In genomic region chrX:40100141-40100536, GRCh38 we compare ENCODE assay signal across 10 cellular contexts. TPM values are rescaled to one million over a fixed set of nuclear protein-coding genes. Genes with fewer than 3 reads are reported as not detected.
DNase-seq lines count a peak whose midpoint lies in the region; ATAC-seq, FAIRE-seq and TF ChIP-seq lines count a peak whose summit lies in the region.
"Had no signal": no experiment of that assay in that cellular context is flagged by ENCODE, and none has a peak within 500 bp of the region (broad histone marks: within the 10 kb centered on the region; RNA-seq: fewer than 3 reads in every experiment).

No MANE protein-coding gene starts in this region.

- peaks cover 0 to 27% of the 10 kb centered on the region in 2 donors for H3K27me3 Mint-ChIP-seq in CD8-positive, alpha-beta memory T cell
- H3K27me3 Mint-ChIP-seq in astrocyte (ENCODE audit: low read depth, unreplicated experiment) = peaks cover 6% of the 10 kb centered on the region
- H3K27me3 Mint-ChIP-seq in natural killer cell (ENCODE audit: low read depth in 2 of 2) = no peaks in the 10 kb centered on the region
- H3K27me3 Mint-ChIP-seq in Caco-2 (ENCODE audit: insufficient read depth, unreplicated experiment) = no peaks in the 10 kb centered on the region
- no peaks in the 10 kb centered on the region for H3K27me3 Mint-ChIP-seq in effector memory CD8-positive, alpha-beta T cell

- peaks cover 7% of the 10 kb centered on the region for H3K4me1 ChIP-seq in CD8-positive, alpha-beta memory T cell (ENCODE audit: insufficient read depth, low read length)
- H3K4me1 ChIP-seq in IMR-90 (ENCODE audit: control insufficient read depth, insufficient read depth, low read length) = no peaks in the 10 kb centered on the region; the same call in 1 of the 2 replicates
- peaks cover 5% of the 10 kb centered on the region for H3K4me1 ChIP-seq in astrocyte (ENCODE audit: insufficient read depth, low read length)
- H3K4me1 ChIP-seq in Caco-2 = peaks cover 9% of the 10 kb centered on the region
- no peaks in the 10 kb centered on the region for H3K4me1 ChIP-seq in small intestine (ENCODE audit: control insufficient read depth in 2 of 2, insufficient read depth in 1 of 2, low read depth in 1 of 2, low read length in 1 of 2)

- H2AK9ac ChIP-seq in IMR-90 (replicated peaks; ENCODE audit: low read depth, low read length, poor library complexity) = no peak overlapping the region

- no peak overlapping the region for H3K56ac ChIP-seq in IMR-90 (ENCODE audit: extremely low read depth, insufficient read depth, low read length)

- peaks cover 9% of the 10 kb centered on the region for H3K79me2 ChIP-seq in astrocyte (ENCODE audit: insufficient read depth, low read length)

- no peak overlapping the region for H3K4me2 ChIP-seq in IMR-90 (ENCODE audit: low read depth, low read length)
- H3K4me2 ChIP-seq in astrocyte (ENCODE audit: low read length) = peak overlapping the region; percentile 33

- no peaks in the 10 kb centered on the region for H3K36me3 ChIP-seq in CD8-positive, alpha-beta memory T cell (ENCODE audit: insufficient read depth, low read length)
- no peaks in the 10 kb centered on the region for H3K36me3 ChIP-seq in IMR-90 (ENCODE audit: control insufficient read depth, insufficient read depth, low read length)
- H3K36me3 ChIP-seq in astrocyte (ENCODE audit: insufficient read depth, low read length) = no peaks in the 10 kb centered on the region
- no peaks in the 10 kb centered on the region for H3K36me3 ChIP-seq in Caco-2 (ENCODE audit: control insufficient read depth, insufficient read depth, low read length)
- no peaks in the 10 kb centered on the region for H3K36me3 ChIP-seq in small intestine (ENCODE audit: control insufficient read depth in 2 of 2, insufficient read depth in 2 of 2, low read length in 2 of 2)

- H3K9ac ChIP-seq in IMR-90 (ENCODE audit: low read depth, low read length) = no peak overlapping the region
- H3K9ac ChIP-seq in astrocyte (ENCODE audit: low read length) = no peak overlapping the region

- H4K5ac ChIP-seq in IMR-90 (ENCODE audit: low read depth, low read length) = no peak overlapping the region

- CTCF ChIA-PET in CD8-positive, alpha-beta memory T cell (lab: Charles Lee) = interaction anchor here (0.8 kb wide), 1 partner anchor 53 kb away, joined by 3 read pairs; no protein-coding TSS in a partner anchor
- CTCF ChIA-PET in IMR-90 (lab: Yijun Ruan, JAX) = no interaction called here
- CTCF ChIA-PET in Caco-2 (lab: Charles Lee) = no interaction called here

- no peak for ATAC-seq in IMR-90 (ENCODE audit: low read depth)
- no peak for ATAC-seq in natural killer cell
- ATAC-seq in GM19467 (IDR thresholded peaks at IDR 0.05; ENCODE audit: unreplicated experiment) = no peak
- ATAC-seq in effector memory CD8-positive, alpha-beta T cell (replicated peaks) = no peak

- H2BK20ac ChIP-seq in IMR-90 (ENCODE audit: low read depth, low read length) = no peak overlapping the region

- no peak overlapping the region for H3K4ac ChIP-seq in IMR-90 (ENCODE audit: low read depth, low read length)

- no peak overlapping the region for H3K23ac ChIP-seq in IMR-90 (ENCODE audit: low read depth, low read length)

- peaks cover 0 to 4% of the 10 kb centered on the region in 2 experiments; a peak in 1 of 4 replicates for H3K79me1 ChIP-seq in IMR-90 (ENCODE audit: low read depth in 1 of 2, low read length in 2 of 2)

- H3K27me3 ChIP-seq in CD8-positive, alpha-beta memory T cell (ENCODE audit: insufficient read depth, low read length, poor library complexity, severe bottlenecking) = no peaks in the 10 kb centered on the region
- H3K27me3 ChIP-seq in IMR-90 (ENCODE audit: control insufficient read depth, insufficient read depth, low read length) = peaks cover 4% of the 10 kb centered on the region; the same call in 1 of the 2 replicates
- no peaks in the 10 kb centered on the region for H3K27me3 ChIP-seq in astrocyte (ENCODE audit: insufficient read depth, low read length)
- H3K27me3 ChIP-seq in Caco-2 (replicated peaks; ENCODE audit: control insufficient read depth, insufficient read depth, low read length) = no peaks in the 10 kb centered on the region
- peaks cover 0 to 7% of the 10 kb centered on the region in 2 donors for H3K27me3 ChIP-seq in small intestine (ENCODE audit: control insufficient read depth in 2 of 2, insufficient read depth in 2 of 2, low read length in 2 of 2)

- H2AK5ac ChIP-seq in IMR-90 (ENCODE audit: low read depth, low read length) = no peak overlapping the region

- DNase-seq in CD8-positive, alpha-beta memory T cell = no peak
- no peak for DNase-seq in IMR-90
- DNase-seq in astrocyte (ENCODE audit: low read depth) = no peak
- no peak for DNase-seq in natural killer cell
- DNase-seq in Caco-2 = no peak
- DNase-seq in effector memory CD8-positive, alpha-beta T cell = no peak
- no peak for DNase-seq in small intestine

- peaks cover 0 to 5% (median 0%) of the 10 kb centered on the region in 3 donors for H3K36me3 Mint-ChIP-seq in CD8-positive, alpha-beta memory T cell
- no peaks in the 10 kb centered on the region for H3K36me3 Mint-ChIP-seq in astrocyte (ENCODE audit: low read depth, unreplicated experiment)
- no peaks in the 10 kb centered on the region for H3K36me3 Mint-ChIP-seq in natural killer cell
- peaks cover 1% of the 10 kb centered on the region for H3K36me3 Mint-ChIP-seq in Caco-2 (ENCODE audit: insufficient read depth, unreplicated experiment)
- peaks cover 29% of the 10 kb centered on the region for H3K36me3 Mint-ChIP-seq in effector memory CD8-positive, alpha-beta T cell (ENCODE audit: insufficient read depth)

- no peak for TF ChIP-seq POLR2A in IMR-90 (IDR thresholded peaks at IDR 0.05; ENCODE audit: low read depth, low read length)

- BruUV-seq in IMR-90 (replicated peaks; lab: Mats Ljungman, UMichigan) (no TSS peak), Caco-2 (replicated peaks; lab: Mats Ljungman, UMichigan) (no TSS peak)

- FAIRE-seq in astrocyte (lab: Jason Lieb, UNC) (peak; percentile 87), small intestine (lab: Jason Lieb, UNC) (no peak)
- FAIRE-seq: colon had no signal

- peak overlapping the region; percentile 8 for H2AFZ ChIP-seq in IMR-90 (replicated peaks; ENCODE audit: low read length, poor library complexity)
- no peak overlapping the region for H2AFZ ChIP-seq in astrocyte (ENCODE audit: low read depth, low read length)

- TF ChIP-seq CTCF in IMR-90 (conservative IDR thresholded peaks at IDR 0.05; ENCODE audit: low read depth, low read length) (no peak), astrocyte (IDR thresholded peaks at IDR 0.05; ENCODE audit: insufficient read depth, low read depth, low read length) (no peak), natural killer cell (IDR thresholded peaks at IDR 0.05) (no peak), Caco-2 (IDR thresholded peaks at IDR 0.05; ENCODE audit: insufficient read depth in 1 of 2, low read depth in 1 of 2, low read length in 1 of 2, severe bottlenecking in 1 of 2, unreplicated experiment in 1 of 2) (no peak)

- H4K20me1 ChIP-seq in IMR-90 (ENCODE audit: insufficient read depth, low read length) (peaks cover 6% of the 10 kb centered on the region), astrocyte (ENCODE audit: insufficient read depth, low read length) (peaks cover 6% of the 10 kb centered on the region)

- POLR2A ChIA-PET in CD8-positive, alpha-beta memory T cell (lab: Charles Lee) = no interaction called here
- POLR2A ChIA-PET in IMR-90 (lab: Charles Lee; ENCODE audit: unreplicated experiment) (no interaction called here), Caco-2 (lab: Charles Lee) (no interaction called here)

- peak overlapping the region; percentile 51 for H3K27ac ChIP-seq in CD8-positive, alpha-beta memory T cell (ENCODE audit: low read depth, low read length)
- H3K27ac ChIP-seq in IMR-90 (ENCODE audit: insufficient read depth, low read length) (no peak overlapping the region), astrocyte (ENCODE audit: low read depth, low read length) (no peak overlapping the region), small intestine (ENCODE audit: low read depth in 1 of 2, low read length in 1 of 2) (peak overlapping the region in 1 of 2 donors; percentile 2)

- intact Hi-C loops in IMR-90 (cut with micrococcal nuclease) = no loop called here
- intact Hi-C loops in natural killer cell (cut with micrococcal nuclease) = no loop called here
- intact Hi-C loops in Caco-2 (cut with micrococcal nuclease; ENCODE audit: unreplicated experiment) = loop anchor here (10.0 kb wide), 1 partner anchor 375 kb away; no protein-coding TSS in a partner anchor

- no peak overlapping the region for H4K91ac ChIP-seq in IMR-90 (ENCODE audit: insufficient read depth, low read depth, low read length)

- H3K4me3 Mint-ChIP-seq in CD8-positive, alpha-beta memory T cell = peak overlapping the region in 2 of 7 donors; percentile 71 to 99
- no peak overlapping the region for H3K4me3 Mint-ChIP-seq in astrocyte (ENCODE audit: unreplicated experiment)
- H3K4me3 Mint-ChIP-seq in natural killer cell = peak overlapping the region; percentile 79
- H3K4me3 Mint-ChIP-seq in Caco-2 (ENCODE audit: unreplicated experiment) = no peak overlapping the region
- no peak overlapping the region for H3K4me3 Mint-ChIP-seq in effector memory CD8-positive, alpha-beta T cell

- peaks cover 0 to 4% (median 0%) of the 10 kb centered on the region in 5 donors for H3K9me3 Mint-ChIP-seq in CD8-positive, alpha-beta memory T cell
- H3K9me3 Mint-ChIP-seq in astrocyte (ENCODE audit: unreplicated experiment) (no peaks in the 10 kb centered on the region), natural killer cell (no peaks in the 10 kb centered on the region), Caco-2 (ENCODE audit: unreplicated experiment) (no peaks in the 10 kb centered on the region)
- H3K9me3 Mint-ChIP-seq in effector memory CD8-positive, alpha-beta T cell = no peaks in the 10 kb centered on the region

- TF ChIP-seq RAD21 in IMR-90 (IDR thresholded peaks at IDR 0.05; ENCODE audit: low read length) = no peak

- no peak overlapping the region for H3K18ac ChIP-seq in IMR-90 (ENCODE audit: low read depth, low read length)

- no peak overlapping the region for H2BK120ac ChIP-seq in IMR-90 (ENCODE audit: low read depth, low read length)

- H3K4me3 ChIP-seq in CD8-positive, alpha-beta memory T cell (ENCODE audit: low read length) = no peak overlapping the region
- H3K4me3 ChIP-seq in IMR-90 (ENCODE audit: insufficient read depth, low read depth, low read length) (no peak overlapping the region), astrocyte (ENCODE audit: insufficient read depth, low read depth, low read length) (no peak overlapping the region), Caco-2 (ENCODE audit: low read depth, low read length) (no peak overlapping the region), small intestine (ENCODE audit: low read depth in 1 of 2, low read length in 2 of 2) (no peak overlapping the region)
- H3K4me3 ChIP-seq: lung had no signal

- no peaks in the 10 kb centered on the region for H3K9me3 ChIP-seq in CD8-positive, alpha-beta memory T cell (ENCODE audit: low read length)
- H3K9me3 ChIP-seq in IMR-90 (ENCODE audit: control insufficient read depth, insufficient read depth, low read length) (no peaks in the 10 kb centered on the region), astrocyte (ENCODE audit: insufficient read depth, low read depth, low read length) (no peaks in the 10 kb centered on the region), Caco-2 (no peaks in the 10 kb centered on the region), small intestine (ENCODE audit: control insufficient read depth, low read depth) (no peaks in the 10 kb centered on the region)

- no peak overlapping the region for H2BK15ac ChIP-seq in IMR-90 (ENCODE audit: low read depth, low read length)

- H4K8ac ChIP-seq in IMR-90 (ENCODE audit: low read depth in 2 of 2, low read length in 2 of 2) = no peak overlapping the region

- peak overlapping the region in 2 of 8 donors; percentile 68 to 99 for H3K27ac Mint-ChIP-seq in CD8-positive, alpha-beta memory T cell
- H3K27ac Mint-ChIP-seq in astrocyte (ENCODE audit: unreplicated experiment) (peak overlapping the region; percentile 66), natural killer cell (peak overlapping the region; percentile 80 to 85), Caco-2 (ENCODE audit: unreplicated experiment) (no peak overlapping the region)
- no peak overlapping the region for H3K27ac Mint-ChIP-seq in effector memory CD8-positive, alpha-beta T cell

- no peaks in the 10 kb centered on the region for H3K9me1 ChIP-seq in IMR-90 (ENCODE audit: insufficient read depth, low read length)

- no peak overlapping the region for H3K14ac ChIP-seq in IMR-90 (replicated peaks; ENCODE audit: low read depth, low read length)

- 25% methylated on average over 13 of the region's 21 CpGs; no CpG with 5 or more reads in 1 of the 2 experiments for WGBS in IMR-90 (ENCODE audit: extremely low coverage in 2 of 2, insufficient read length in 1 of 2), 2 experiments
- 21 to 46% (median 23%) methylated on average over 20 to 21 of the region's 21 CpGs for whole genome bisulfite sequencing in small intestine, 3 donors

- H2BK5ac ChIP-seq in IMR-90 (ENCODE audit: low read depth, low read length, poor library complexity, severe bottlenecking) = no peak overlapping the region

- in situ Hi-C loops in IMR-90 (cut with MboI; ENCODE audit: low sequenced_read_pairs) = no loop called here

- dilution Hi-C loops in IMR-90 (cut with HindIII; ENCODE audit: low sequenced_read_pairs, unreplicated experiment) = no loop called here

- H3K4me1 Mint-ChIP-seq in CD8-positive, alpha-beta memory T cell = peaks cover 8 to 13% (median 10%) of the 10 kb centered on the region in 3 donors
- H3K4me1 Mint-ChIP-seq in astrocyte (ENCODE audit: low read depth, unreplicated experiment) (no peaks in the 10 kb centered on the region), natural killer cell (peaks cover 11% of the 10 kb centered on the region in 2 donors), Caco-2 (ENCODE audit: low read depth, unreplicated experiment) (no peaks in the 10 kb centered on the region)
- H3K4me1 Mint-ChIP-seq in effector memory CD8-positive, alpha-beta T cell (ENCODE audit: low read depth in 2 of 2) = peaks cover 8% of the 10 kb centered on the region in 2 donors

RNA-seq across cellular contexts. Expression of gene BCOR, which starts 2.4 kb away (rescaled TPM):
- total RNA-seq in CD8-positive, alpha-beta memory T cell = 10 to 100 TPM; 62.6 to 67.7 TPM
- 7.2 TPM for polyA plus RNA-seq in CD8-positive, alpha-beta memory T cell
- 7.5 and 8.9 TPM in 2 replicates for total RNA-seq in IMR-90 (2012; rRNA removed)
- 7.9 and 9.0 TPM in 2 replicates for polyA plus RNA-seq in IMR-90 (2012; rRNA removed)
- polyA plus RNA-seq in IMR-90 (2012; cell fraction: cytosol; rRNA removed) = 5.3 and 6.2 TPM in 2 replicates
- 7.8 and 17.4 TPM in 2 replicates for polyA plus RNA-seq in IMR-90 (2012; cell fraction: nucleus; rRNA removed; ENCODE audit: low replicate concordance)
- total RNA-seq in astrocyte = 9.0 TPM in 2 replicates
- total RNA-seq in natural killer cell = 10 to 100 TPM; 20.0 to 35.2 (median 29.2) TPM
- total RNA-seq in Caco-2 (2022) = 16.2 and 18.6 TPM in 2 replicates
- 10 to 100 TPM in 1 of 3 donors, 1 to 10 TPM in 2; 5.1 to 10.4 (median 6.5) TPM for polyA plus RNA-seq in small intestine

Comparison
In these comparisons a context has a peak if more than half of its experiments do, and no peak if none do; other contexts are left out.
1. H3K27ac Mint-ChIP-seq: peak in astrocyte (single experiment) and natural killer cell (2 of 2); none in Caco-2 (single experiment) and effector memory CD8-positive, alpha-beta T cell (0 of 2).